ENCODE assay signal across 8 cellular contexts in genomic region chr2:111209045-111209514, GRCh38.
DNase-seq lines count a peak whose midpoint lies in the region; ATAC-seq and TF ChIP-seq lines count a peak whose summit lies in the region.

No MANE protein-coding gene starts in this region.

- H3K4me1 Mint-ChIP-seq in activated naive CD4-positive, alpha-beta T cell treated with anti-CD3 and anti-CD28 coated beads, Interleukin-2, amount 10 ng/mL, durations not matched to agents 7 days and 5 days: peaks cover 11% of the 10 kb centered on the region

- H3K9me3 Mint-ChIP-seq in activated naive CD4-positive, alpha-beta T cell treated with anti-CD3 and anti-CD28 coated beads, Interleukin-2, amount 10 ng/mL, durations not matched to agents 7 days and 5 days: peaks cover 8% of the 10 kb centered on the region

- peaks cover 23% of the 10 kb centered on the region for H3K36me3 Mint-ChIP-seq in activated naive CD4-positive, alpha-beta T cell treated with anti-CD3 and anti-CD28 coated beads, Interleukin-2, amount 10 ng/mL, durations not matched to agents 7 days and 5 days

- in situ Hi-C loops in GM13976 (cut with MboI; ENCODE audit: low sequenced_read_pairs, unreplicated experiment): no loop called here

- no peak overlapping the region for H3K4me3 ChIP-seq in AG10803 (ENCODE audit: low read length)

- no peak overlapping the region for H3K27ac Mint-ChIP-seq in activated naive CD4-positive, alpha-beta T cell treated with anti-CD3 and anti-CD28 coated beads, Interleukin-2, amount 10 ng/mL, durations not matched to agents 7 days and 5 days

- DNase-seq in AG10803 (ENCODE audit: low read depth) (peak; percentile 68), NCI-H82 (lab: John Stamatoyannopoulos, UW) (no peak), GM13976 (ENCODE audit: low spot score) (no peak), NCI-H1436 treated with DMSO at 0.1 percent for 48 hours (lab: John Stamatoyannopoulos, UW) (no peak)
- peak; percentile 34 for DNase-seq in activated naive CD4-positive, alpha-beta T cell treated with anti-CD3 and anti-CD28 coated beads, Interleukin-2, amount 10 ng/mL, durations not matched to agents 7 days and 5 days
- peak; percentile 26 for DNase-seq in stimulated activated naive CD8-positive, alpha-beta T cell treated with anti-CD3 and anti-CD28 coated beads, Interleukin-15, Interleukin-2, amounts not matched to agents 100 U/mL and 50 U/mL, for 24 hours

- CTCF ChIA-PET in activated naive CD4-positive, alpha-beta T cell treated with anti-CD3 and anti-CD28 coated beads, Interleukin-2, amount 10 ng/mL, durations not matched to agents 7 days and 5 days (lab: Charles Lee): interaction anchor here (1.0 kb wide), 1 partner anchor 10 kb away, joined by 3 read pairs; no protein-coding TSS in a partner anchor

- ATAC-seq in GM19372 (IDR thresholded peaks at IDR 0.05; ENCODE audit: low read depth, unreplicated experiment) (peak; percentile 94), HG03280 (IDR thresholded peaks at IDR 0.05; ENCODE audit: unreplicated experiment) (peak; percentile 91)
- peak; percentile 99 for ATAC-seq in stimulated activated naive CD8-positive, alpha-beta T cell treated with anti-CD3 and anti-CD28 coated beads, Interleukin-15, Interleukin-2, amounts not matched to agents 100 U/mL and 50 U/mL, for 24 hours

- H3K27me3 Mint-ChIP-seq in activated naive CD4-positive, alpha-beta T cell treated with anti-CD3 and anti-CD28 coated beads, Interleukin-2, amount 10 ng/mL, durations not matched to agents 7 days and 5 days: no peaks in the 10 kb centered on the region

- TF ChIP-seq CTCF in AG10803 (conservative IDR thresholded peaks at IDR 0.05; ENCODE audit: low read length) (no peak), GM13976 (IDR thresholded peaks at IDR 0.05; ENCODE audit: borderline replicate concordance, control extremely low read depth, extremely low read depth, insufficient read depth, missing control alignments) (no peak)

- no peak overlapping the region for H3K4me3 Mint-ChIP-seq in activated naive CD4-positive, alpha-beta T cell treated with anti-CD3 and anti-CD28 coated beads, Interleukin-2, amount 10 ng/mL, durations not matched to agents 7 days and 5 days

Comparison
In these comparisons a context has a peak if more than half of its experiments do, and no peak if none do; other contexts are left out.
1. DNase-seq: peak in AG10803 (single experiment), activated naive CD4-positive, alpha-beta T cell treated with anti-CD3 and anti-CD28 coated beads, Interleukin-2, amount 10 ng/mL, durations not matched to agents 7 days and 5 days (single experiment) and stimulated activated naive CD8-positive, alpha-beta T cell treated with anti-CD3 and anti-CD28 coated beads, Interleukin-15, Interleukin-2, amounts not matched to agents 100 U/mL and 50 U/mL, for 24 hours (single experiment); none in NCI-H82 (single experiment), GM13976 (single experiment) and NCI-H1436 treated with DMSO at 0.1 percent for 48 hours (single experiment).
2. Peak in every context shown above with its lines, with median percentiles within 50 percentile points of each other: ATAC-seq.